Comparison of ENCODE assay signal across 37 cellular contexts in the genomic region with DNA sequence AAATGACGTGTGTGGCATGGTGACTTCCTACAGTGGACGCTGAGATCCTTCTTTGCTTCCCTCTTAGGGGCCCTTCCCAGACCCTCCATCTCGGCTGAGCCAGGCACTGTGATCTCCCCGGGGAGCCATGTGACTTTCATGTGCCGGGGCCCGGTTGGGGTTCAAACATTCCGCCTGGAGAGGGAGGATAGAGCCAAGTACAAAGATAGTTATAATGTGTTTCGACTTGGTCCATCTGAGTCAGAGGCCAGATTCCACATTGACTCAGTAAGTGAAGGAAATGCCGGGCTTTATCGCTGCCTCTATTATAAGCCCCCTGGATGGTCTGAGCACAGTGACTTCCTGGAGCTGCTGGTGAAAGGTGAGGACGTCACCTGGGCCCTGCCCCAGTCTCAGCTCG. TPM values are rescaled to one million over a fixed set of nuclear protein-coding genes. Genes with fewer than 3 reads are reported as not detected.
"Had no signal": no experiment of that assay in that cellular context is flagged by ENCODE, and none has a peak within 500 bp of the region (broad histone marks: within the 10 kb centered on the region; RNA-seq: fewer than 3 reads in every experiment).

No MANE protein-coding gene starts in this region.

- H3K4me3 ChIP-seq: gastroesophageal sphincter, hepatocyte, pancreas, prostate gland, sigmoid colon, smooth muscle cell, stomach, thyroid gland, upper lobe of left lung, vagina had no signal

- H3K27me3 ChIP-seq: brain microvascular endothelial cell, hepatocyte, thyroid gland, upper lobe of left lung, vagina had no signal

- H3K9me3 Mint-ChIP-seq: activated naive CD4-positive, alpha-beta T cell treated with anti-CD3 and anti-CD28 coated beads, Interleukin-2, amount 10 ng/mL, durations not matched to agents 7 days and 5 days; activated T-cell treated with anti-CD3 and anti-CD28 coated beads, Interleukin-2, amount 50 U/mL, for 24 hours; T-helper 2 cell treated with Interferon-gamma antibody and Interleukin-4, amounts not matched to agents 5 μg/mL and 100 μg/mL, for 36 hours had no signal

- FAIRE-seq: astrocyte, endothelial cell of umbilical vein, keratinocyte, pancreas had no signal

- H3K4me2 ChIP-seq: hepatocyte, smooth muscle cell had no signal

- H3K27ac ChIP-seq: brain microvascular endothelial cell, gastroesophageal sphincter, hepatocyte, pancreas, prostate gland, sigmoid colon, stomach, thyroid gland, upper lobe of left lung, vagina had no signal

- H3K4me3 Mint-ChIP-seq: activated CD4-positive, alpha-beta T cell treated with anti-CD3 and anti-CD28 coated beads for 36 hours; activated T-cell treated with anti-CD3 and anti-CD28 coated beads, Interleukin-2, amount 50 U/mL, for 24 hours; stimulated activated naive B cell treated with anti-CD40 and anti-IgM and Interleukin-4, amounts not matched to agents 10 μg/mL and 1 μg/mL and 100 μg/mL, for 72 hours had no signal

- H3K36me3 ChIP-seq: brain microvascular endothelial cell, gastroesophageal sphincter, pancreas, prostate gland, sigmoid colon, stomach, thyroid gland, upper lobe of left lung, vagina had no signal

- H3K27ac Mint-ChIP-seq: activated CD4-positive, alpha-beta T cell treated with anti-CD3 and anti-CD28 coated beads for 36 hours; activated T-cell treated with anti-CD3 and anti-CD28 coated beads, Interleukin-2, amount 50 U/mL, for 24 hours; stimulated activated naive B cell treated with anti-CD40 and anti-IgM and Interleukin-4, amounts not matched to agents 10 μg/mL and 1 μg/mL and 100 μg/mL, for 72 hours had no signal

- H2AFZ ChIP-seq: hepatocyte had no signal

- DNase-seq: activated CD4-positive, alpha-beta T cell treated with anti-CD3 and anti-CD28 coated beads for 36 hours; activated CD4-positive, alpha-beta T cell treated with anti-CD3 and anti-CD28 coated beads, Interleukin-2, amount 50 U/mL, for 48 hours; activated CD4-positive, CD25-positive, alpha-beta regulatory T cell; activated CD8-positive, alpha-beta memory T cell treated with anti-CD3 and anti-CD28 coated beads, Interleukin-2, amount 50 U/mL, for 48 hours; activated gamma-delta T cell; activated naive CD4-positive, alpha-beta T cell treated with anti-CD3 and anti-CD28 coated beads, Interleukin-2, amount 10 ng/mL, durations not matched to agents 7 days and 5 days; activated T-cell treated with anti-CD3 and anti-CD28 coated beads, Interleukin-2, amount 50 U/mL, for 24 hours; amniotic stem cell; brain microvascular endothelial cell; cortex of kidney; left cardiac atrium; mammary epithelial cell; pancreas; retina; sigmoid colon; stimulated activated CD4-positive, alpha-beta T cell treated with anti-CD3 and anti-CD28 coated beads, Interleukin-1b, Interleukin-23, amount 100 ng/mL, for 48 hours; stimulated activated CD4-positive, alpha-beta T cell treated with anti-CD3 and anti-CD28 coated beads, Interleukin-4, amount 100 ng/mL, for 4 hours; stimulated activated CD8-positive, alpha-beta memory T cell treated with anti-CD3 and anti-CD28 coated beads, Interleukin-4, amount 100 ng/mL, for 48 hours; stimulated activated naive B cell treated with anti-CD40 and anti-IgM and Interleukin-4, amounts not matched to agents 10 μg/mL and 1 μg/mL and 100 μg/mL, for 72 hours; stomach; thyroid gland; upper lobe of left lung had no signal

- H3K9me3 ChIP-seq: gastroesophageal sphincter, pancreas, prostate gland, sigmoid colon, stomach, thyroid gland, upper lobe of left lung, vagina had no signal

- H3K4me1 ChIP-seq: gastroesophageal sphincter, pancreas, prostate gland, sigmoid colon, thyroid gland, upper lobe of left lung, vagina had no signal

- H3K79me2 ChIP-seq: hepatocyte had no signal

- H3K36me3 Mint-ChIP-seq: activated naive CD4-positive, alpha-beta T cell treated with anti-CD3 and anti-CD28 coated beads, Interleukin-2, amount 10 ng/mL, durations not matched to agents 7 days and 5 days had no signal

RNA-seq across cellular contexts. Expression of a gene that starts 5.2 kb away (rescaled TPM):
- total RNA-seq: astrocyte, cardiac septum, chondrocyte, endothelial cell of umbilical vein, fibroblast of lung, fibroblast of villous mesenchyme, gastroesophageal sphincter, hepatocyte, mammary epithelial cell, mucosa of gallbladder, pancreas, prostate gland, sigmoid colon, smooth muscle cell, stomach, thyroid gland, upper lobe of left lung, vagina had no signal
- polyA plus RNA-seq: endothelial cell of umbilical vein, fibroblast of lung, hepatocyte, keratinocyte, mammary epithelial cell, neural cell, pancreas, smooth muscle cell had no signal

RNA-seq across cellular contexts. Expression of a gene that starts 34.7 kb away (rescaled TPM):
- polyA plus RNA-seq: neural cell had no signal
